10 cellular contexts compared by ENCODE assay signal in the genomic region with DNA sequence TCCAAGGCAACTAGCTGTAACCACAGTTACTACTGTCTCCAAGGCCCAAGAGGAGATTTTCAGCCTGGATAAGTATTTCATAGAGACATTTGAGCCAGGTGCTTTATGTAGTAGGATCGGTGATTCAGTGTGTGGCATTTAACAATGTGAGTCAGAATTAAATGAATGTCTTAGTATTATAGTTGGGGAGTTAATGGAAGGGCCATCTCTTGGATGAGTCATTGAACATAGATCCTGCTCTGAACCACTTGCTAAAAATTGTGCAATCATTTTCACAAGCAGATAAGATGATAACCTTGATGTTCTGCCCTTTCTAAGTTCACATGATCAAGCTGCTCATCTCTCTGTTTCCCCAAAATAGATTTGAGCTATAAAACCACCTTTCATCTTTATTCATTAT.
DNase-seq lines count a peak whose midpoint lies in the region; ATAC-seq and TF ChIP-seq lines count a peak whose summit lies in the region.
"Had no signal": no experiment of that assay in that cellular context is flagged by ENCODE, and none has a peak within 500 bp of the region (broad histone marks: within the 10 kb centered on the region; RNA-seq: fewer than 3 reads in every experiment).

No MANE protein-coding gene starts in this region.

- DNase-seq in activated T-cell treated with anti-CD3 and anti-CD28 coated beads, Interleukin-2, amount 50 U/mL, for 72 hours, result no peak
- DNase-seq in activated T-cell treated with anti-CD3 and anti-CD28 coated beads for 4 hours (no peak), fibroblast of lung (ENCODE audit: low read depth in 2 of 2) (peak; percentile 85 to 98)
- DNase-seq in stimulated activated naive CD8-positive, alpha-beta T cell treated with anti-CD3 and anti-CD28 coated beads, Interleukin-15, amount 100 ng/mL, for 72 hours, result no peak
- DNase-seq in effector memory CD4-positive, alpha-beta T cell, result no peak
- DNase-seq: activated CD4-positive, CD25-positive, alpha-beta regulatory T cell treated with anti-CD3 and anti-CD28 coated beads, Interleukin-2, amount 50 U/mL, for 72 hours; upper lobe of left lung had no signal

- H3K4me1 Mint-ChIP-seq in activated T-cell treated with anti-CD3 and anti-CD28 coated beads, Interleukin-2, amount 50 U/mL, for 72 hours (ENCODE audit: low read depth), result peaks cover 12% of the 10 kb centered on the region
- H3K4me1 Mint-ChIP-seq in stimulated activated naive CD8-positive, alpha-beta T cell treated with anti-CD3 and anti-CD28 coated beads, Interleukin-15, amount 100 ng/mL, for 72 hours, result peaks cover 10% of the 10 kb centered on the region

- TF ChIP-seq CTCF in fibroblast of lung (conservative IDR thresholded peaks at IDR 0.05 in 1 of 2, IDR thresholded peaks at IDR 0.05 in 1 of 2; ENCODE audit: low read depth in 1 of 2, low read length in 2 of 2), result no peak

- no peaks in the 10 kb centered on the region for H3K36me3 Mint-ChIP-seq in activated T-cell treated with anti-CD3 and anti-CD28 coated beads, Interleukin-2, amount 50 U/mL, for 72 hours (ENCODE audit: insufficient read depth in 2 of 2)

- H3K27me3 Mint-ChIP-seq in activated T-cell treated with anti-CD3 and anti-CD28 coated beads, Interleukin-2, amount 50 U/mL, for 72 hours (ENCODE audit: low read depth), result peaks cover 11% of the 10 kb centered on the region
- H3K27me3 Mint-ChIP-seq in stimulated activated naive CD8-positive, alpha-beta T cell treated with anti-CD3 and anti-CD28 coated beads, Interleukin-15, amount 100 ng/mL, for 72 hours, result peaks cover 9% of the 10 kb centered on the region

- ATAC-seq in activated T-cell treated with anti-CD3 and anti-CD28 coated beads, Interleukin-2, amount 50 U/mL, for 72 hours (replicated peaks in 1 of 2), result peak; percentile 81 to 87
- ATAC-seq in stimulated activated naive CD8-positive, alpha-beta T cell treated with anti-CD3 and anti-CD28 coated beads, Interleukin-15, amount 100 ng/mL, for 72 hours, result peak; percentile 76
- ATAC-seq in GM18520 (IDR thresholded peaks at IDR 0.05; ENCODE audit: unreplicated experiment) (no peak), GM21515 (IDR thresholded peaks at IDR 0.05; ENCODE audit: unreplicated experiment) (no peak)

- H4K20me1 ChIP-seq in fibroblast of lung (ENCODE audit: control insufficient read depth, extremely low read depth, insufficient read depth, low read length), result no peaks in the 10 kb centered on the region

- H3K4me1 ChIP-seq in fibroblast of lung (ENCODE audit: control insufficient read depth, extremely low read depth, insufficient read depth, low read length), result peaks cover 6% of the 10 kb centered on the region
- no peaks in the 10 kb centered on the region for H3K4me1 ChIP-seq in effector memory CD4-positive, alpha-beta T cell (ENCODE audit: control insufficient read depth, insufficient read depth, low read length, poor library complexity, severe bottlenecking)

- no peak overlapping the region for H3K4me3 Mint-ChIP-seq in activated T-cell treated with anti-CD3 and anti-CD28 coated beads, Interleukin-2, amount 50 U/mL, for 72 hours
- no peak overlapping the region for H3K4me3 Mint-ChIP-seq in stimulated activated naive CD8-positive, alpha-beta T cell treated with anti-CD3 and anti-CD28 coated beads, Interleukin-15, amount 100 ng/mL, for 72 hours

- H3K9me3 ChIP-seq in fibroblast of lung (ENCODE audit: control insufficient read depth, insufficient read depth, low read depth, low read length), result no peaks in the 10 kb centered on the region
- H3K9me3 ChIP-seq in effector memory CD4-positive, alpha-beta T cell (ENCODE audit: control insufficient read depth, low read length), result no peaks in the 10 kb centered on the region
- H3K9me3 ChIP-seq: upper lobe of left lung had no signal

- H2AFZ ChIP-seq in fibroblast of lung (ENCODE audit: low read length), result no peak overlapping the region

- no peak overlapping the region for H3K27ac ChIP-seq in fibroblast of lung (ENCODE audit: insufficient read depth, low read length)
- H3K27ac ChIP-seq in effector memory CD4-positive, alpha-beta T cell (ENCODE audit: insufficient read depth, low read length, poor library complexity, severe bottlenecking), result no peak overlapping the region
- H3K27ac ChIP-seq: upper lobe of left lung had no signal

- no peak overlapping the region for H3K4me3 ChIP-seq in fibroblast of lung (replicated peaks in 1 of 4; ENCODE audit: control extremely low read depth in 1 of 4, insufficient read depth in 1 of 4, low read depth in 3 of 4, low read length in 4 of 4)
- H3K4me3 ChIP-seq in effector memory CD4-positive, alpha-beta T cell (ENCODE audit: insufficient read depth, low read depth, low read length, poor library complexity, severe bottlenecking), result no peak overlapping the region
- H3K4me3 ChIP-seq: upper lobe of left lung had no signal

- H3K9ac ChIP-seq in fibroblast of lung (ENCODE audit: insufficient read depth, low read length), result no peak overlapping the region

- H3K36me3 ChIP-seq in fibroblast of lung (ENCODE audit: control insufficient read depth, insufficient read depth, low read length), result no peaks in the 10 kb centered on the region
- H3K36me3 ChIP-seq in effector memory CD4-positive, alpha-beta T cell (ENCODE audit: control insufficient read depth, insufficient read depth, low read length), result no peaks in the 10 kb centered on the region
- H3K36me3 ChIP-seq: upper lobe of left lung had no signal

- no peaks in the 10 kb centered on the region for H3K9me3 Mint-ChIP-seq in activated T-cell treated with anti-CD3 and anti-CD28 coated beads, Interleukin-2, amount 50 U/mL, for 72 hours
- peaks cover 0 to 8% of the 10 kb centered on the region in 2 donors for H3K9me3 Mint-ChIP-seq in stimulated activated naive CD8-positive, alpha-beta T cell treated with anti-CD3 and anti-CD28 coated beads, Interleukin-15, amount 100 ng/mL, for 72 hours

- no peak overlapping the region for H3K27ac Mint-ChIP-seq in activated T-cell treated with anti-CD3 and anti-CD28 coated beads, Interleukin-2, amount 50 U/mL, for 72 hours
- no peak overlapping the region for H3K27ac Mint-ChIP-seq in stimulated activated naive CD8-positive, alpha-beta T cell treated with anti-CD3 and anti-CD28 coated beads, Interleukin-15, amount 100 ng/mL, for 72 hours

- H3K4me2 ChIP-seq in fibroblast of lung (ENCODE audit: extremely low read depth, insufficient read depth, low read length), result peak overlapping the region; percentile 9

- H3K79me2 ChIP-seq in fibroblast of lung (ENCODE audit: control insufficient read depth, insufficient read depth, low read length), result no peaks in the 10 kb centered on the region

- H3K27me3 ChIP-seq in fibroblast of lung (ENCODE audit: control insufficient read depth, insufficient read depth, low read length), result no peaks in the 10 kb centered on the region
- H3K27me3 ChIP-seq in effector memory CD4-positive, alpha-beta T cell (replicated peaks; ENCODE audit: control insufficient read depth, insufficient read depth, low read length, poor library complexity, severe bottlenecking), result no peaks in the 10 kb centered on the region
- H3K27me3 ChIP-seq: upper lobe of left lung had no signal

TF ChIP-seq in PFSK-1, 5 proteins besides CTCF, POLR2A, EP300 and RAD21:
- TF ChIP-seq, protein P1, sequence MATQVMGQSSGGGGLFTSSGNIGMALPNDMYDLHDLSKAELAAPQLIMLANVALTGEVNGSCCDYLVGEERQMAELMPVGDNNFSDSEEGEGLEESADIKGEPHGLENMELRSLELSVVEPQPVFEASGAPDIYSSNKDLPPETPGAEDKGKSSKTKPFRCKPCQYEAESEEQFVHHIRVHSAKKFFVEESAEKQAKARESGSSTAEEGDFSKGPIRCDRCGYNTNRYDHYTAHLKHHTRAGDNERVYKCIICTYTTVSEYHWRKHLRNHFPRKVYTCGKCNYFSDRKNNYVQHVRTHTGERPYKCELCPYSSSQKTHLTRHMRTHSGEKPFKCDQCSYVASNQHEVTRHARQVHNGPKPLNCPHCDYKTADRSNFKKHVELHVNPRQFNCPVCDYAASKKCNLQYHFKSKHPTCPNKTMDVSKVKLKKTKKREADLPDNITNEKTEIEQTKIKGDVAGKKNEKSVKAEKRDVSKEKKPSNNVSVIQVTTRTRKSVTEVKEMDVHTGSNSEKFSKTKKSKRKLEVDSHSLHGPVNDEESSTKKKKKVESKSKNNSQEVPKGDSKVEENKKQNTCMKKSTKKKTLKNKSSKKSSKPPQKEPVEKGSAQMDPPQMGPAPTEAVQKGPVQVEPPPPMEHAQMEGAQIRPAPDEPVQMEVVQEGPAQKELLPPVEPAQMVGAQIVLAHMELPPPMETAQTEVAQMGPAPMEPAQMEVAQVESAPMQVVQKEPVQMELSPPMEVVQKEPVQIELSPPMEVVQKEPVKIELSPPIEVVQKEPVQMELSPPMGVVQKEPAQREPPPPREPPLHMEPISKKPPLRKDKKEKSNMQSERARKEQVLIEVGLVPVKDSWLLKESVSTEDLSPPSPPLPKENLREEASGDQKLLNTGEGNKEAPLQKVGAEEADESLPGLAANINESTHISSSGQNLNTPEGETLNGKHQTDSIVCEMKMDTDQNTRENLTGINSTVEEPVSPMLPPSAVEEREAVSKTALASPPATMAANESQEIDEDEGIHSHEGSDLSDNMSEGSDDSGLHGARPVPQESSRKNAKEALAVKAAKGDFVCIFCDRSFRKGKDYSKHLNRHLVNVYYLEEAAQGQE (IDR thresholded peaks at IDR 0.05; ENCODE audit: insufficient read depth in 1 of 2, low read depth in 2 of 2, low read length in 2 of 2), result no peak
- TF ChIP-seq SIN3A (IDR thresholded peaks at IDR 0.05; ENCODE audit: borderline replicate concordance, insufficient read depth, low read length) (no peak), TAF1 (IDR thresholded peaks at IDR 0.05; ENCODE audit: borderline replicate concordance, insufficient read depth, low read length) (0 out of 2 replicates have a peak, but pooled peaks have one; percentile 24), POLR2AphosphoS5 (IDR thresholded peaks at IDR 0.05; ENCODE audit: low read depth, low read length) (no peak)

Comparison
In these comparisons a context has a peak if more than half of its experiments do, and no peak if none do; other contexts are left out.
1. ATAC-seq: peak in activated T-cell treated with anti-CD3 and anti-CD28 coated beads, Interleukin-2, amount 50 U/mL, for 72 hours (2 of 2) and stimulated activated naive CD8-positive, alpha-beta T cell treated with anti-CD3 and anti-CD28 coated beads, Interleukin-15, amount 100 ng/mL, for 72 hours (single experiment); none in GM18520 (single experiment) and GM21515 (single experiment).
2. DNase-seq: peak in fibroblast of lung (2 of 2); none in activated T-cell treated with anti-CD3 and anti-CD28 coated beads, Interleukin-2, amount 50 U/mL, for 72 hours (0 of 2), activated T-cell treated with anti-CD3 and anti-CD28 coated beads for 4 hours (single experiment), stimulated activated naive CD8-positive, alpha-beta T cell treated with anti-CD3 and anti-CD28 coated beads, Interleukin-15, amount 100 ng/mL, for 72 hours (0 of 2) and effector memory CD4-positive, alpha-beta T cell (0 of 3).